17 cellular contexts compared by ENCODE assay signal in the genomic region with DNA sequence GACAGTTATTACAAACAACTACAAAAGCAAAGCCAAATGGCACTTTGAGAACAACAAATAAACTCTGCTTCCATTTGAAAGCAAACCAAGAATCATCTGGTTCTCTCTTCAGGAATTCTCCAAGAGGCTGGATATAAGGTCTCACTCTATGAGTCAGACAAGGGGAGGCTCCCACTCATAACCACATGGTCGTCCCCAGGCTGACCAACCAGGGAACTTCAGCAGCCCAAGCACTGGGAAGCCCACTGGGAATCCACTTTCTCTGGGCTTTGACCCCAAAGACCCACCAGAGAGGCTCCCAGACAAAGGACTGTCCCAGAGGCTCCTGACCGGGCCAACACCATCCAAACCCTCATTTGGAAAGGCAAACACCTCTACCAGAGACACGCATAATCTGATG. TPM values are rescaled to one million over a fixed set of nuclear protein-coding genes. Genes with fewer than 3 reads are reported as not detected.
DNase-seq lines count a peak whose midpoint lies in the region; ATAC-seq and TF ChIP-seq lines count a peak whose summit lies in the region.
"Had no signal": no experiment of that assay in that cellular context is flagged by ENCODE, and none has a peak within 500 bp of the region (broad histone marks: within the 10 kb centered on the region; RNA-seq: fewer than 3 reads in every experiment).

No MANE protein-coding gene starts in this region.

- no peak overlapping the region for H3K4me3 Mint-ChIP-seq in T-helper 17 cell
- no peak overlapping the region for H3K4me3 Mint-ChIP-seq in activated T-cell treated with anti-CD3 and anti-CD28 coated beads, Interleukin-2, amount 50 U/mL, for 4 hours
- H3K4me3 Mint-ChIP-seq: activated CD4-positive, alpha-beta T cell treated with anti-CD3 and anti-CD28 coated beads for 36 hours had no signal

- H3K36me3 ChIP-seq in HUES64 (ENCODE audit: insufficient read depth, low read length) (peaks cover 18% of the 10 kb centered on the region), right atrium auricular region (peaks cover 7% of the 10 kb centered on the region)

- H3K9me3 Mint-ChIP-seq in activated T-cell treated with anti-CD3 and anti-CD28 coated beads, Interleukin-2, amount 50 U/mL, for 4 hours: no peaks in the 10 kb centered on the region

- no peak for TF ChIP-seq CTCF in cardiac fibroblast (IDR thresholded peaks at IDR 0.05; ENCODE audit: low read depth, low read length)
- no peak for TF ChIP-seq CTCF in right atrium auricular region (IDR thresholded peaks at IDR 0.05)

- H3K27me3 Mint-ChIP-seq in T-helper 17 cell: no peaks in the 10 kb centered on the region
- H3K27me3 Mint-ChIP-seq in activated T-cell treated with anti-CD3 and anti-CD28 coated beads, Interleukin-2, amount 50 U/mL, for 4 hours (ENCODE audit: low read depth): no peaks in the 10 kb centered on the region
- H3K27me3 Mint-ChIP-seq: activated CD4-positive, alpha-beta T cell treated with anti-CD3 and anti-CD28 coated beads for 36 hours had no signal

- no peak overlapping the region for H3K4me3 ChIP-seq in HUES64 (ENCODE audit: low read length)
- no peak overlapping the region for H3K4me3 ChIP-seq in cardiac fibroblast (replicated peaks in 1 of 2; ENCODE audit: low read depth in 2 of 2, low read length in 2 of 2)
- H3K4me3 ChIP-seq in right atrium auricular region: no peak overlapping the region
- H3K4me3 ChIP-seq: heart left ventricle, thoracic aorta had no signal

- H3K27me3 ChIP-seq in HUES64 (ENCODE audit: insufficient read depth, low read length) (no peaks in the 10 kb centered on the region), right atrium auricular region (no peaks in the 10 kb centered on the region)
- H3K27me3 ChIP-seq: heart left ventricle had no signal

- peak; percentile 78 for DNase-seq in AG08395 (ENCODE audit: low spot score)
- peak; percentile 18 to 52 for DNase-seq in cardiac fibroblast (ENCODE audit: low read depth in 2 of 2)
- peak; percentile 8 for DNase-seq in kidney glomerular epithelial cell (lab: John Stamatoyannopoulos, UW)
- no peak for DNase-seq in right atrium auricular region (ENCODE audit: low spot score)
- DNase-seq in T-helper 17 cell: no peak
- DNase-seq in inferior parietal cortex (ENCODE audit: extremely low spot score): no peak
- no peak for DNase-seq in activated T-cell treated with anti-CD3 and anti-CD28 coated beads, Interleukin-2, amount 50 U/mL, for 4 hours
- DNase-seq: activated CD4-positive, alpha-beta T cell treated with anti-CD3 and anti-CD28 coated beads for 36 hours; heart left ventricle; NCI-H1092; NCI-H510A treated with DMSO at 0.1 percent for 48 hours; retina; SHP77 had no signal

- peaks cover 21% of the 10 kb centered on the region for H3K4me1 Mint-ChIP-seq in T-helper 17 cell
- peaks cover 15% of the 10 kb centered on the region for H3K4me1 Mint-ChIP-seq in activated T-cell treated with anti-CD3 and anti-CD28 coated beads, Interleukin-2, amount 50 U/mL, for 4 hours (ENCODE audit: low read depth)

- H3K36me3 Mint-ChIP-seq in T-helper 17 cell (ENCODE audit: low read depth): peaks cover 2% of the 10 kb centered on the region
- peaks cover 25% of the 10 kb centered on the region for H3K36me3 Mint-ChIP-seq in activated T-cell treated with anti-CD3 and anti-CD28 coated beads, Interleukin-2, amount 50 U/mL, for 4 hours (ENCODE audit: insufficient read depth)

- ATAC-seq in T-helper 17 cell: no peak
- ATAC-seq in activated T-cell treated with anti-CD3 and anti-CD28 coated beads, Interleukin-2, amount 50 U/mL, for 4 hours: no peak
- ATAC-seq: activated CD4-positive, alpha-beta T cell treated with anti-CD3 and anti-CD28 coated beads for 36 hours had no signal

- WGBS in HUES64: 89% methylated on average over 3 of the region's 3 CpGs

- H3K27ac ChIP-seq in HUES64 (ENCODE audit: low read depth, low read length) (peak overlapping the region; percentile 62; the same call in 1 of the 2 replicates), right atrium auricular region (no peak overlapping the region)
- H3K27ac ChIP-seq: thoracic aorta had no signal

- H3K27ac Mint-ChIP-seq in T-helper 17 cell: no peak overlapping the region
- H3K27ac Mint-ChIP-seq: activated CD4-positive, alpha-beta T cell treated with anti-CD3 and anti-CD28 coated beads for 36 hours had no signal

- H3K9me3 ChIP-seq in HUES64 (ENCODE audit: insufficient read depth, low read depth, low read length) (no peaks in the 10 kb centered on the region), right atrium auricular region (no peaks in the 10 kb centered on the region), T-helper 17 cell (ENCODE audit: control insufficient read depth, low read length, poor library complexity, severe bottlenecking) (no peaks in the 10 kb centered on the region)
- H3K9me3 ChIP-seq: heart left ventricle, thoracic aorta had no signal

- no peak overlapping the region for H3K9ac ChIP-seq in HUES64 (ENCODE audit: low read depth, low read length)

- H3K4me1 ChIP-seq in HUES64 (ENCODE audit: insufficient read depth, low read length) (peaks cover 12% of the 10 kb centered on the region), right atrium auricular region (peaks cover 0 to 14% of the 10 kb centered on the region in 2 donors)

RNA-seq across cellular contexts. Expression of gene DGCR2, which starts 35.3 kb away (rescaled TPM):
- polyA plus RNA-seq in HUES64 (2013, experiment 1 of 2): 41.7 TPM
- polyA plus RNA-seq in HUES64 (2013, experiment 2 of 2): 35.9 TPM
- total RNA-seq in right atrium auricular region (10 to 100 TPM; 32.8 to 48.1 TPM), T-helper 17 cell (10 to 100 TPM; 37.7 TPM)
- 10 to 100 TPM; 25.8 to 27.7 (median 27.0) TPM for total RNA-seq in activated T-cell treated with anti-CD3 and anti-CD28 coated beads, Interleukin-2, amount 50 U/mL, for 4 hours

RNA-seq across cellular contexts. Expression of gene TSSK2, which starts 44.2 kb away (rescaled TPM):
- not detected for polyA plus RNA-seq in HUES64 (2013, experiment 1 of 2)
- polyA plus RNA-seq in HUES64 (2013, experiment 2 of 2): not detected
- total RNA-seq in right atrium auricular region: not detected
- total RNA-seq in T-helper 17 cell: under 1 TPM; 0.20 to 0.29 TPM
- total RNA-seq in activated T-cell treated with anti-CD3 and anti-CD28 coated beads, Interleukin-2, amount 50 U/mL, for 4 hours: not detected
- total RNA-seq: activated CD4-positive, alpha-beta T cell treated with anti-CD3 and anti-CD28 coated beads for 36 hours; lung microvascular endothelial cell; thoracic aorta had no signal
- polyA plus RNA-seq: AG04450 had no signal

RNA-seq across cellular contexts. Expression of gene ESS2, which starts 57.5 kb away (rescaled TPM):
- polyA plus RNA-seq in HUES64 (2013, experiment 1 of 2): 13.9 TPM
- polyA plus RNA-seq in HUES64 (2013, experiment 2 of 2): 14.4 TPM
- total RNA-seq in right atrium auricular region (10 to 100 TPM in 1 of 2 donors, 1 to 10 TPM in 1; 8.5 to 12.0 TPM), T-helper 17 cell (10 to 100 TPM; 34.7 to 46.5 TPM)
- 10 to 100 TPM; 21.8 to 22.5 (median 22.0) TPM for total RNA-seq in activated T-cell treated with anti-CD3 and anti-CD28 coated beads, Interleukin-2, amount 50 U/mL, for 4 hours

Comparison
In these comparisons a context has a peak if more than half of its experiments do, and no peak if none do; other contexts are left out.
1. DNase-seq: peak in AG08395 (single experiment), cardiac fibroblast (2 of 2) and kidney glomerular epithelial cell (single experiment); none in right atrium auricular region (single experiment), T-helper 17 cell (0 of 3), inferior parietal cortex (single experiment) and activated T-cell treated with anti-CD3 and anti-CD28 coated beads, Interleukin-2, amount 50 U/mL, for 4 hours (single experiment).